ENCODE assay signal across 9 cellular contexts in the genomic region with DNA sequence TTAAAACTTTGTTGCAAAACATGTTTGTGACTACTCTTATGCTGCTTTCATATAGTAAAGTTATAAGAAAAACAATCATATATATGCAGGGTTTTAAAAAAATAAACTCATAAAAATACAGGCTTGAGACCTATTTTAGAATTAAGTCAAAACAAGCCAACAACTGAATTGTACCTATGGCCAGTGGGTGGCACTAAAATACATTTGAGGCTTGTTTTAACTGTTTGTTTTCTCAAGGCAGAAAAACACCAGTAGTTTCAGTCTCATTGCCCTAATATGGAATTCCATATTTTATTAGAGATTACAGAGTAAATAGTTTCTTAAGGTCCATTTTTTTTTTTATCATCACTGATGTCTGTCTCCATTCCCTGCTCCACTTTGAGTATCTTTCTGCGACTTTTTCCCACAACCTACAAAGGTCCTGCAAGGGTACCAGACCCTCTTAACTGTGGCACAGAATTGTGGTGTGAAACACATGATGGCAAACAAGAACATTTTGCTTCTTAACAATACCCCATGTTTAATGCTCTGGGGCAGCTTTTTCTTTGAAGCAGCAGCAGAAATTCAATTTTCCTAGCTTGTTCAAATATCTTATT. TPM values are rescaled to one million over a fixed set of nuclear protein-coding genes. Genes with fewer than 3 reads are reported as not detected.
DNase-seq lines count a peak whose midpoint lies in the region; ATAC-seq and TF ChIP-seq lines count a peak whose summit lies in the region.
"Had no signal": no experiment of that assay in that cellular context is flagged by ENCODE, and none has a peak within 500 bp of the region (broad histone marks: within the 10 kb centered on the region; RNA-seq: fewer than 3 reads in every experiment).

No MANE protein-coding gene starts in this region.

- no peaks in the 10 kb centered on the region for H3K9me3 ChIP-seq in stomach
- H3K9me3 ChIP-seq: pancreas had no signal

- peaks cover 15% of the 10 kb centered on the region for H3K4me1 Mint-ChIP-seq in activated naive CD8-positive, alpha-beta T cell treated with anti-CD3 and anti-CD28 coated beads for 36 hours

- H3K27me3 Mint-ChIP-seq in activated naive CD8-positive, alpha-beta T cell treated with anti-CD3 and anti-CD28 coated beads for 36 hours: no peaks in the 10 kb centered on the region

- H3K36me3 Mint-ChIP-seq in activated naive CD8-positive, alpha-beta T cell treated with anti-CD3 and anti-CD28 coated beads for 36 hours: peaks cover under 1% of the 10 kb centered on the region

- no peak overlapping the region for H3K27ac Mint-ChIP-seq in activated naive CD8-positive, alpha-beta T cell treated with anti-CD3 and anti-CD28 coated beads for 36 hours

- no peak for ATAC-seq in HG02840 (IDR thresholded peaks at IDR 0.05; ENCODE audit: low FRiP score, unreplicated experiment)

- peak; percentile 33 for TF ChIP-seq CTCF in HFF-Myc (IDR thresholded peaks at IDR 0.05; ENCODE audit: low read depth, low read length, missing control alignments)
- peak; percentile 53 for TF ChIP-seq CTCF in foreskin fibroblast (IDR thresholded peaks at IDR 0.05; ENCODE audit: low read depth, low read length)
- TF ChIP-seq CTCF in stomach (IDR thresholded peaks at IDR 0.05): peak in 4 of 7 experiments; percentile 24 to 38 (median 32)

- peak overlapping the region in 1 of 5 donors; percentile 4 for H3K27ac ChIP-seq in stomach
- H3K27ac ChIP-seq: pancreas had no signal

- intact Hi-C loops in stomach (cut with DNase I; ENCODE audit: low total_unique reads): no loop called here

- no peaks in the 10 kb centered on the region for H3K9me3 Mint-ChIP-seq in activated naive CD8-positive, alpha-beta T cell treated with anti-CD3 and anti-CD28 coated beads for 36 hours

- H3K4me1 ChIP-seq in stomach: no peaks in the 10 kb centered on the region
- H3K4me1 ChIP-seq: pancreas had no signal

- no peak for TF ChIP-seq POLR2A in stomach (IDR thresholded peaks at IDR 0.05)

- no peak for TF ChIP-seq EP300 in stomach (IDR thresholded peaks at IDR 0.05)

- peaks cover 0 to 47% (median 31%) of the 10 kb centered on the region in 4 donors for H3K36me3 ChIP-seq in stomach
- H3K36me3 ChIP-seq: pancreas had no signal

- H3K27me3 ChIP-seq in stomach: no peaks in the 10 kb centered on the region
- H3K27me3 ChIP-seq: pancreas had no signal

- DNase-seq in NCI-H1436 (lab: John Stamatoyannopoulos, UW) (peak; percentile 7), NCI-H1436 treated with DMSO at 0.1 percent for 48 hours (lab: John Stamatoyannopoulos, UW) (no peak), HFF-Myc (ENCODE audit: extremely low read depth, low read depth) (peak; percentile 33), SK-N-DZ (ENCODE audit: low spot score) (peak; percentile 52), foreskin fibroblast (peak in 1 of 2 donors; percentile 71), stomach (no peak)
- no peak for DNase-seq in activated naive CD8-positive, alpha-beta T cell treated with anti-CD3 and anti-CD28 coated beads for 36 hours
- DNase-seq: pancreas had no signal

- WGBS in stomach, 5 donors: 88 to 100% (median 92%) methylated on average over 1 of the region's 1 CpG

- H3K4me3 Mint-ChIP-seq in activated naive CD8-positive, alpha-beta T cell treated with anti-CD3 and anti-CD28 coated beads for 36 hours: no peak overlapping the region

- H3K4me3 ChIP-seq in HFF-Myc (replicated peaks; ENCODE audit: low read depth, low read length) (no peak overlapping the region), foreskin fibroblast (ENCODE audit: low read depth in 1 of 2, low read length in 2 of 2) (no peak overlapping the region), stomach (no peak overlapping the region)
- H3K4me3 ChIP-seq: pancreas had no signal

RNA-seq across cellular contexts. Expression of a gene that starts 8.5 kb away (rescaled TPM):
- polyA plus RNA-seq in SK-N-DZ (2014; cell fraction: cytosol; rRNA removed): 5.9 and 7.1 TPM in 2 replicates
- 4.6 and 5.6 TPM in 2 replicates for polyA plus RNA-seq in SK-N-DZ (2014; cell fraction: nucleus; rRNA removed)
- total RNA-seq in stomach: 10 to 100 TPM in 1 of 5 donors, 1 to 10 TPM in 3, under 1 TPM in 1; 0.58 to 10.4 (median 4.2) TPM
- under 1 TPM; 0.25 to 0.46 (median 0.37) TPM for polyA plus RNA-seq in stomach
- total RNA-seq in activated naive CD8-positive, alpha-beta T cell treated with anti-CD3 and anti-CD28 coated beads for 36 hours: not detected

RNA-seq across cellular contexts. Expression of a gene that starts 29.6 kb away (rescaled TPM):
- polyA plus RNA-seq in SK-N-DZ (2014; cell fraction: cytosol; rRNA removed): 121 and 122 TPM in 2 replicates
- polyA plus RNA-seq in SK-N-DZ (2014; cell fraction: nucleus; rRNA removed): 382 and 397 TPM in 2 replicates
- total RNA-seq in stomach: 100 to 1,000 TPM in 4 of 5 donors, 10 to 100 TPM in 1; 53.6 to 387 (median 130) TPM
- polyA plus RNA-seq in stomach: 10 to 100 TPM; 12.5 to 20.6 (median 14.6) TPM
- 10 to 100 TPM; 38.1 to 38.4 TPM for total RNA-seq in activated naive CD8-positive, alpha-beta T cell treated with anti-CD3 and anti-CD28 coated beads for 36 hours

RNA-seq across cellular contexts. Expression of a gene that starts 46.7 kb away (rescaled TPM):
- 58.8 and 65.7 TPM in 2 replicates for polyA plus RNA-seq in SK-N-DZ (2014; cell fraction: cytosol; rRNA removed)
- polyA plus RNA-seq in SK-N-DZ (2014; cell fraction: nucleus; rRNA removed): 31.6 and 46.0 TPM in 2 replicates
- 10 to 100 TPM in 3 of 5 donors, 1 to 10 TPM in 1, not detected in 1; 5.8 to 37.5 (median 20.1) TPM for total RNA-seq in stomach
- 10 to 100 TPM; 55.0 to 63.6 (median 56.0) TPM for polyA plus RNA-seq in stomach
- total RNA-seq in activated naive CD8-positive, alpha-beta T cell treated with anti-CD3 and anti-CD28 coated beads for 36 hours: 10 to 100 TPM; 53.7 to 55.9 TPM

Comparison
In these comparisons a context has a peak if more than half of its experiments do, and no peak if none do; other contexts are left out.
1. DNase-seq: peak in NCI-H1436 (single experiment), HFF-Myc (single experiment) and SK-N-DZ (single experiment); none in NCI-H1436 treated with DMSO at 0.1 percent for 48 hours (single experiment), stomach (single experiment) and activated naive CD8-positive, alpha-beta T cell treated with anti-CD3 and anti-CD28 coated beads for 36 hours (single experiment).
2. Peak in every context shown above with its lines, with median percentiles within 50 percentile points of each other: CTCF ChIP-seq.